30 cellular contexts compared by ENCODE assay signal in genomic region chr4:11605597-11605996, GRCh38.
DNase-seq lines count a peak whose midpoint lies in the region; ATAC-seq, FAIRE-seq and TF ChIP-seq lines count a peak whose summit lies in the region.
"Had no signal": no experiment of that assay in that cellular context is flagged by ENCODE, and none has a peak within 500 bp of the region (broad histone marks: within the 10 kb centered on the region; RNA-seq: fewer than 3 reads in every experiment).

No MANE protein-coding gene starts in this region.

- no peaks in the 10 kb centered on the region for H3K79me2 ChIP-seq in mammary epithelial cell (ENCODE audit: insufficient read depth, low read length)

- H3K27ac ChIP-seq in mammary epithelial cell (ENCODE audit: insufficient read depth, low read depth, low read length) (no peak overlapping the region), breast epithelium (no peak overlapping the region)
- H3K27ac ChIP-seq: 22Rv1, SJSA1, testis, uterus had no signal

- BruUV-seq in mammary epithelial cell (replicated peaks; lab: Mats Ljungman, UMichigan): no TSS peak

- peak; percentile 12 for FAIRE-seq in endometrium (lab: Jason Lieb, UNC)

- H3K9me3 Mint-ChIP-seq in activated CD4-positive, alpha-beta T cell treated with anti-CD3 and anti-CD28 coated beads, Interleukin-2, amount 10 ng/mL, durations not matched to agents 24 days and 14 days: no peaks in the 10 kb centered on the region
- H3K9me3 Mint-ChIP-seq: activated CD4-positive, alpha-beta memory T cell treated with anti-CD3 and anti-CD28 coated beads for 36 hours; activated naive CD4-positive, alpha-beta T cell treated with anti-CD3 and anti-CD28 coated beads, Interleukin-2, amount 50 U/mL, for 72 hours; CD4-positive, alpha-beta memory T cell; dendritic cell treated with granulocyte-macrophage colony-stimulating factor and Interleukin-4, amounts not matched to agents 40 ng/mL and 50 ng/mL, for 4 days had no signal

- CTCF ChIA-PET in mammary epithelial cell (lab: Charles Lee; ENCODE audit: low non-redundant PET): no interaction called here

- ATAC-seq in left colon: peak; percentile 42
- ATAC-seq: activated naive CD4-positive, alpha-beta T cell treated with anti-CD3 and anti-CD28 coated beads, Interleukin-2, amount 50 U/mL, for 72 hours had no signal

- H4K20me1 ChIP-seq in mammary epithelial cell (ENCODE audit: insufficient read depth, low read length): no peaks in the 10 kb centered on the region

- 100% methylated on average over 1 of the region's 1 CpG for WGBS in mammary epithelial cell (ENCODE audit: low coverage, missing lambda C conversion rate)

- H3K36me3 ChIP-seq in mammary epithelial cell (ENCODE audit: insufficient read depth, low read length) (no peaks in the 10 kb centered on the region), breast epithelium (no peaks in the 10 kb centered on the region)
- H3K36me3 ChIP-seq: SJSA1, uterus had no signal

- no peaks in the 10 kb centered on the region for H3K36me3 Mint-ChIP-seq in activated CD4-positive, alpha-beta T cell treated with anti-CD3 and anti-CD28 coated beads, Interleukin-2, amount 10 ng/mL, durations not matched to agents 24 days and 14 days (ENCODE audit: low read depth)
- H3K36me3 Mint-ChIP-seq: activated CD4-positive, alpha-beta memory T cell treated with anti-CD3 and anti-CD28 coated beads for 36 hours; activated naive CD4-positive, alpha-beta T cell treated with anti-CD3 and anti-CD28 coated beads, Interleukin-2, amount 50 U/mL, for 72 hours; CD4-positive, alpha-beta memory T cell had no signal

- H3K4me3 ChIP-seq in mammary epithelial cell (replicated peaks in 1 of 3; ENCODE audit: insufficient read depth in 1 of 3, low read depth in 2 of 3, low read length in 3 of 3): no peak overlapping the region
- H3K4me3 ChIP-seq in breast epithelium: no peak overlapping the region
- H3K4me3 ChIP-seq: lung, SJSA1, testis, uterus had no signal

- peak overlapping the region; percentile 60 for H3K4me2 ChIP-seq in mammary epithelial cell (ENCODE audit: insufficient read depth, low read depth, low read length)

- TF ChIP-seq CTCF in mammary epithelial cell (conservative IDR thresholded peaks at IDR 0.05 in 1 of 2, IDR thresholded peaks at IDR 0.05 in 1 of 2; ENCODE audit: extremely low read depth in 1 of 2, insufficient read depth in 1 of 2, low read depth in 1 of 2, low read length in 2 of 2): no peak
- TF ChIP-seq CTCF in breast epithelium (IDR thresholded peaks at IDR 0.05): no peak

- H3K27me3 ChIP-seq in mammary epithelial cell (ENCODE audit: insufficient read depth, low read length): no peaks in the 10 kb centered on the region
- H3K27me3 ChIP-seq in breast epithelium: no peaks in the 10 kb centered on the region
- H3K27me3 ChIP-seq: SJSA1, testis, uterus had no signal

- TF ChIP-seq POLR2A in breast epithelium (IDR thresholded peaks at IDR 0.05): no peak

- no peak overlapping the region for H3K9ac ChIP-seq in mammary epithelial cell (ENCODE audit: insufficient read depth, low read length)

- H3K4me1 ChIP-seq in mammary epithelial cell (ENCODE audit: insufficient read depth, low read length): peaks cover 16% of the 10 kb centered on the region
- H3K4me1 ChIP-seq in breast epithelium: no peaks in the 10 kb centered on the region
- H3K4me1 ChIP-seq: SJSA1, testis, uterus had no signal

- H3K27ac Mint-ChIP-seq in activated CD4-positive, alpha-beta T cell treated with anti-CD3 and anti-CD28 coated beads, Interleukin-2, amount 10 ng/mL, durations not matched to agents 24 days and 14 days: no peak overlapping the region
- H3K27ac Mint-ChIP-seq: activated CD4-positive, alpha-beta memory T cell treated with anti-CD3 and anti-CD28 coated beads for 36 hours; activated naive CD4-positive, alpha-beta T cell treated with anti-CD3 and anti-CD28 coated beads, Interleukin-2, amount 50 U/mL, for 72 hours; CD4-positive, alpha-beta memory T cell; dendritic cell treated with granulocyte-macrophage colony-stimulating factor and Interleukin-4, amounts not matched to agents 40 ng/mL and 50 ng/mL, for 4 days; progenitor cell of endocrine pancreas had no signal

- intact Hi-C loops in mammary epithelial cell (cut with micrococcal nuclease) (no loop called here), breast epithelium (cut with DNase I; ENCODE audit: low total_unique reads) (no loop called here), left colon (cut with DNase I, micrococcal nuclease) (no loop called here)
- intact Hi-C loops in activated CD4-positive, alpha-beta T cell treated with anti-CD3 and anti-CD28 coated beads, Interleukin-2, amount 10 ng/mL, durations not matched to agents 24 days and 14 days (cut with micrococcal nuclease): no loop called here

- H3K9me3 ChIP-seq in mammary epithelial cell (replicated peaks; ENCODE audit: insufficient read depth, low read length) (no peaks in the 10 kb centered on the region), breast epithelium (no peaks in the 10 kb centered on the region)
- H3K9me3 ChIP-seq: SJSA1, testis, uterus had no signal

- no peaks in the 10 kb centered on the region for H3K27me3 Mint-ChIP-seq in activated CD4-positive, alpha-beta T cell treated with anti-CD3 and anti-CD28 coated beads, Interleukin-2, amount 10 ng/mL, durations not matched to agents 24 days and 14 days
- H3K27me3 Mint-ChIP-seq: CD4-positive, alpha-beta memory T cell; dendritic cell treated with granulocyte-macrophage colony-stimulating factor and Interleukin-4, amounts not matched to agents 40 ng/mL and 50 ng/mL, for 4 days; progenitor cell of endocrine pancreas had no signal

- no peak overlapping the region for H3K4me3 Mint-ChIP-seq in activated CD4-positive, alpha-beta T cell treated with anti-CD3 and anti-CD28 coated beads, Interleukin-2, amount 10 ng/mL, durations not matched to agents 24 days and 14 days
- H3K4me3 Mint-ChIP-seq: activated CD4-positive, alpha-beta memory T cell treated with anti-CD3 and anti-CD28 coated beads for 36 hours; CD4-positive, alpha-beta memory T cell; dendritic cell treated with granulocyte-macrophage colony-stimulating factor and Interleukin-4, amounts not matched to agents 40 ng/mL and 50 ng/mL, for 4 days had no signal

- in situ Hi-C loops in mammary epithelial cell (cut with MboI; ENCODE audit: low sequenced_read_pairs in 2 of 2): no loop called here

- no peak for DNase-seq in mammary epithelial cell
- no peak for DNase-seq in breast epithelium (ENCODE audit: low spot score in 2 of 2)
- DNase-seq in left colon: no peak
- no peak for DNase-seq in LoVo (ENCODE audit: low spot score)
- no peak for DNase-seq in activated CD4-positive, alpha-beta T cell treated with anti-CD3 and anti-CD28 coated beads, Interleukin-2, amount 10 ng/mL, durations not matched to agents 24 days and 14 days
- no peak for DNase-seq in anterior cingulate cortex (lab: John Stamatoyannopoulos, UW)
- no peak for DNase-seq in stimulated activated CD4-positive, alpha-beta T cell treated with anti-CD3 and anti-CD28 coated beads, Interleukin-1b, Interleukin-23, amount 100 ng/mL, for 48 hours
- DNase-seq: activated CD4-positive, alpha-beta memory T cell treated with anti-CD3 and anti-CD28 coated beads for 36 hours; activated CD4-positive, CD25-positive, alpha-beta regulatory T cell; AML-193; aorta; caudate nucleus; CD4-positive, alpha-beta memory T cell; DMS 273 treated with DMSO at 0.1 percent for 48 hours; GOT3; kidney glomerular epithelial cell; NCI-H2081 treated with DMSO at 0.1 percent for 48 hours; NCI-H345; stimulated activated CD4-positive, alpha-beta T cell treated with anti-CD3 and anti-CD28 coated beads, Interleukin-15, amount 100 ng/mL, for 24 hours; stimulated activated naive CD4-positive, alpha-beta T cell; T-helper 1 cell; testis; uterus had no signal

- dilution Hi-C loops in mammary epithelial cell (cut with HindIII; ENCODE audit: low sequenced_read_pairs): no loop called here

- H3K4me1 Mint-ChIP-seq in activated CD4-positive, alpha-beta T cell treated with anti-CD3 and anti-CD28 coated beads, Interleukin-2, amount 10 ng/mL, durations not matched to agents 24 days and 14 days: no peaks in the 10 kb centered on the region

- no peak overlapping the region for H2AFZ ChIP-seq in mammary epithelial cell (ENCODE audit: low read depth, low read length)
